ENCODE assay signal across 12 cellular contexts in the genomic region with DNA sequence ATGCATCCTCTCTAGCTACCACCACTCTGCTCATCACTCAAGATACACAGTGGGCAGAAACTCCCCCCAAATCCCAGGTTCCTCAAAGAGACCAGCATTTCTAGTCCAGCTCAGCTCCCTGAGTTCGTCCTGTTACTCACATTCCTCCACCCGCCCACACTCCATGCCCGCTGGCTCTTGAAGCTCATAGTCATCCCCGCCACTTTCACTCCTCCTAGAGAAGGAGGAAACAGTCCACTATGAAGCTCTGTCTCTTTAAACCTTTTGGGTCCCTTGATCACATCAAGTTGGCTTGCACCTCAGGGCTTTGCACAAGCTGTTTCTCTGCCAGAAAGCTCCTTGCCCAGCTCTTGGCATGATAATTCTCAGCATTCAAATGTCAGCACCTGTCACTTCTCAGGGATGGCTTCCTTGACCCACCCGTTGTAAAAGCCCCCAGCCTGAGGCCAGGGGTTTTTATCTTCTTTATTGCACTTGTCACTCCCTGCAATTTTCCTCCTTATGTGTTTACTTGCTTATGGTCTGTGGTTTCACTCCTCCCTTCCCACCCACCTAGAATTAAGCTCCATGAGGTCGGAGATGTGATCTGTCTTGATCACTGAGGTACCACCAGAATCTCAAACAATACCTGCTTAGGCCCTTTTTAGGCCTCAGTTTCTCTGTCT.
A peak's percentile ranks its signal among the peaks of the same experiment; 100 is the strongest.
DNase-seq lines count a peak whose midpoint lies in the region; ATAC-seq lines count a peak whose summit lies in the region.
"Had no signal": no experiment of that assay in that cellular context is flagged by ENCODE, and none has a peak within 500 bp of the region (broad histone marks: within the 10 kb centered on the region; RNA-seq: fewer than 3 reads in every experiment).

No MANE protein-coding gene starts in this region.

- no peak overlapping the region for H3K4me3 ChIP-seq in SJSA1
- H3K4me3 ChIP-seq: SK-N-MC had no signal

- H3K36me3 ChIP-seq in SJSA1, result no peaks in the 10 kb centered on the region

- peaks cover 33% of the 10 kb centered on the region for H3K4me1 ChIP-seq in SJSA1 (replicated peaks)

- no peaks in the 10 kb centered on the region for H3K27me3 ChIP-seq in SJSA1 (replicated peaks)

- DNase-seq in ELR (ENCODE audit: low read depth), result peak; percentile 80
- peak; percentile 50 for DNase-seq in SJSA1 (ENCODE audit: low read depth in 1 of 2, low spot score in 2 of 2)
- DNase-seq in occipital lobe (lab: John Stamatoyannopoulos, UW), result peak; percentile 53
- no peak for DNase-seq in Right ventricle myocardium inferior (ENCODE audit: missing footprints)
- no peak for DNase-seq in NCI-H345 (lab: John Stamatoyannopoulos, UW)
- no peak for DNase-seq in head of caudate nucleus
- DNase-seq: activated B cell treated with CpG ODN at 0.5 μM for 24 hours; CD4-positive, CD25-positive, alpha-beta regulatory T cell; stimulated activated CD4-positive, alpha-beta T cell treated with anti-CD3 and anti-CD28 coated beads, Interleukin-4, amount 100 ng/mL, for 1 hour had no signal

- H3K9me3 ChIP-seq in SJSA1 (replicated peaks), result peaks cover 5% of the 10 kb centered on the region; the same call in 1 of the 2 replicates

- H3K27ac ChIP-seq in SJSA1, result 0 out of 2 replicates have a peak overlapping the region, but pooled peaks have one; percentile 45
- H3K27ac ChIP-seq: SK-N-MC had no signal

- ATAC-seq in esophagus mucosa, result peak; percentile 75
- ATAC-seq in Right ventricle myocardium inferior, result no peak
- no peak for ATAC-seq in GM19328 (IDR thresholded peaks at IDR 0.05; ENCODE audit: unreplicated experiment)

- intact Hi-C loops in Right ventricle myocardium inferior (cut with DNase I), result no loop called here
- intact Hi-C loops in head of caudate nucleus (cut with DNase I), result no loop called here

Comparison
In these comparisons a context has a peak if more than half of its experiments do, and no peak if none do; other contexts are left out.
1. DNase-seq: peak in ELR (single experiment), SJSA1 (2 of 2) and occipital lobe (single experiment); none in Right ventricle myocardium inferior (single experiment), NCI-H345 (single experiment) and head of caudate nucleus (0 of 42).